22 cellular contexts compared by ENCODE assay signal in the genomic region with DNA sequence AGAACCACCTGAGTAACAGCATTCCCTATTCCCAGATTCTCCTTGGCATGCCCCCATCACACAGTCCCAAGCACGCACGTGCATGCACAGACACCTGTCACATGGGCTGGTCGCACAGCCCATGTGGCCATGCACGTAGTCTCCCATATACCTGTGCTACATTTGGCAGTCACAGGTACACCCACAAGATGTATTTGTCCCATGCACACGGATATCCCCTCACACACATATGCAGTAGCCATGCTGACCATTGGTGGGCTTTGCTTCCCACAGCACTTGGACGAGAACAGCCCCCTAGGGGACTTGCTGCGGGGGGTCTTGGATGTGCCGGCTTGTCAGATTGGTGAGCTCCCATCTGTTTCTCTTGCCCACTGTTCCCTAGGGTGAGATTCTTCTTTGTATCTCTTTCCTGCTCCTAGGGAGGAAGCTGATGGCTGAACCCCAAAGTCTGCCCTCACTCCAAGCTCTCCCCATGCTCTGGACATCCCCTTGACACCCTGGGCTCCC. TPM values are rescaled to one million over a fixed set of nuclear protein-coding genes. Genes with fewer than 3 reads are reported as not detected.
DNase-seq lines count a peak whose midpoint lies in the region; ATAC-seq lines count a peak whose summit lies in the region.
"Had no signal": no experiment of that assay in that cellular context is flagged by ENCODE, and none has a peak within 500 bp of the region (broad histone marks: within the 10 kb centered on the region; RNA-seq: fewer than 3 reads in every experiment).

No MANE protein-coding gene starts in this region.

- POLR2A ChIA-PET in activated CD4-positive, alpha-beta T cell treated with anti-CD3 and anti-CD28 coated beads for 36 hours (lab: Charles Lee): interaction anchor here (2.1 kb wide), 1 partner anchor 11 kb away, joined by 8 read pairs; no protein-coding TSS in a partner anchor
- POLR2A ChIA-PET in activated CD8-positive, alpha-beta T cell treated with anti-CD3 and anti-CD28 coated beads, Interleukin-2, amount 10 ng/mL, durations not matched to agents 7 days and 5 days (lab: Charles Lee): interaction anchor here (1.0 to 2.1 kb wide), 2 partner anchors 12 to 27 kb away, joined by 3 to 11 read pairs; no protein-coding TSS in a partner anchor
- POLR2A ChIA-PET in naive thymus-derived CD4-positive, alpha-beta T cell (lab: Charles Lee): interaction anchor here (0.7 to 30.3 kb wide), 3 partner anchors 12 to 259 kb away, joined by 3 to 604 read pairs (median 4); a partner anchor contains a TSS

- no peak overlapping the region for H3K4me3 Mint-ChIP-seq in activated CD4-positive, alpha-beta T cell treated with anti-CD3 and anti-CD28 coated beads for 36 hours
- H3K4me3 Mint-ChIP-seq in activated CD8-positive, alpha-beta T cell treated with anti-CD3 and anti-CD28 coated beads, Interleukin-2, amount 10 ng/mL, durations not matched to agents 7 days and 5 days: no peak overlapping the region
- H3K4me3 Mint-ChIP-seq in naive thymus-derived CD4-positive, alpha-beta T cell: no peak overlapping the region
- H3K4me3 Mint-ChIP-seq: effector memory CD8-positive, alpha-beta T cell; naive B cell; T-helper 1 cell treated with Interleukin-12 subunit alpha and Interleukin-12 subunit beta and Interleukin-4 antibody, amounts not matched to agents 30 μg/mL and 1 μg/mL, for 36 hours had no signal

- H3K36me3 ChIP-seq in naive thymus-derived CD4-positive, alpha-beta T cell (ENCODE audit: control insufficient read depth in 2 of 3, insufficient read depth in 3 of 3, low read length in 3 of 3): peaks cover 66 to 98% (median 73%) of the 10 kb centered on the region in 3 experiments

- peak; percentile 2 for DNase-seq in activated CD4-positive, alpha-beta T cell treated with anti-CD3 and anti-CD28 coated beads for 36 hours
- DNase-seq in activated CD4-positive, alpha-beta T cell treated with anti-CD3 and anti-CD28 coated beads, Interleukin-2, amount 50 U/mL, for 1 hour: no peak
- DNase-seq in 8988T (peak; percentile 6), NCI-H146 treated with DMSO at 0.1 percent for 48 hours (lab: John Stamatoyannopoulos, UW; ENCODE audit: unreplicated experiment) (no peak), inferior parietal cortex (ENCODE audit: extremely low spot score) (no peak)
- DNase-seq in activated CD8-positive, alpha-beta T cell treated with anti-CD3 and anti-CD28 coated beads, Interleukin-2, amount 10 ng/mL, durations not matched to agents 7 days and 5 days: no peak
- DNase-seq in naive thymus-derived CD4-positive, alpha-beta T cell: no peak
- DNase-seq: effector memory CD8-positive, alpha-beta T cell; heart right ventricle; Kasumi-1; naive B cell; NCI-H1105 treated with DMSO at 0.1 percent for 48 hours; NCI-H526; SIG-M5; small intestine; stimulated activated CD4-positive, alpha-beta T cell treated with anti-CD3 and anti-CD28 coated beads, Interleukin-4, amount 100 ng/mL, for 4 hours; WERI-Rb-1 had no signal

- peaks cover 0 to 10% of the 10 kb centered on the region in 2 donors for H3K4me1 ChIP-seq in naive thymus-derived CD4-positive, alpha-beta T cell (ENCODE audit: control insufficient read depth in 2 of 2, insufficient read depth in 2 of 2, low read length in 2 of 2)

- H3K27me3 Mint-ChIP-seq in activated CD4-positive, alpha-beta T cell treated with anti-CD3 and anti-CD28 coated beads for 36 hours: no peaks in the 10 kb centered on the region
- H3K27me3 Mint-ChIP-seq in activated CD8-positive, alpha-beta T cell treated with anti-CD3 and anti-CD28 coated beads, Interleukin-2, amount 10 ng/mL, durations not matched to agents 7 days and 5 days (ENCODE audit: low read depth): no peaks in the 10 kb centered on the region
- no peaks in the 10 kb centered on the region for H3K27me3 Mint-ChIP-seq in naive thymus-derived CD4-positive, alpha-beta T cell
- H3K27me3 Mint-ChIP-seq: effector memory CD8-positive, alpha-beta T cell; progenitor cell of endocrine pancreas had no signal

- H3K4me3 ChIP-seq in naive thymus-derived CD4-positive, alpha-beta T cell (ENCODE audit: low read length): no peak overlapping the region
- H3K4me3 ChIP-seq: BLaER1 treated with 17β-estradiol and CSF1 and Interleukin-3, amounts not matched to agents 10 nM and 100 nM; cardiac muscle cell; heart right ventricle had no signal

- H3K4me1 Mint-ChIP-seq in activated CD4-positive, alpha-beta T cell treated with anti-CD3 and anti-CD28 coated beads for 36 hours: peaks cover 18% of the 10 kb centered on the region
- peaks cover 69% of the 10 kb centered on the region for H3K4me1 Mint-ChIP-seq in activated CD8-positive, alpha-beta T cell treated with anti-CD3 and anti-CD28 coated beads, Interleukin-2, amount 10 ng/mL, durations not matched to agents 7 days and 5 days (ENCODE audit: low read depth)
- peaks cover 24 to 49% (median 34%) of the 10 kb centered on the region in 7 donors for H3K4me1 Mint-ChIP-seq in naive thymus-derived CD4-positive, alpha-beta T cell

- no peak for ATAC-seq in activated CD4-positive, alpha-beta T cell treated with anti-CD3 and anti-CD28 coated beads for 36 hours
- ATAC-seq in activated CD8-positive, alpha-beta T cell treated with anti-CD3 and anti-CD28 coated beads, Interleukin-2, amount 10 ng/mL, durations not matched to agents 7 days and 5 days: no peak
- ATAC-seq in naive thymus-derived CD4-positive, alpha-beta T cell: no peak
- no peak for ATAC-seq in GM21576 (IDR thresholded peaks at IDR 0.05; ENCODE audit: unreplicated experiment)
- ATAC-seq: effector memory CD8-positive, alpha-beta T cell; heart right ventricle had no signal

- H3K27ac ChIP-seq in naive thymus-derived CD4-positive, alpha-beta T cell (ENCODE audit: low read depth, low read length): peak overlapping the region; percentile 57
- H3K27ac ChIP-seq: BLaER1 treated with 17β-estradiol and CSF1 and Interleukin-3, amounts not matched to agents 10 nM and 100 nM; cardiac muscle cell; WERI-Rb-1 had no signal

- H3K9me3 ChIP-seq in naive thymus-derived CD4-positive, alpha-beta T cell (ENCODE audit: control insufficient read depth in 2 of 3, low read length in 3 of 3): no peaks in the 10 kb centered on the region
- H3K9me3 ChIP-seq: BLaER1 treated with 17β-estradiol and CSF1 and Interleukin-3, amounts not matched to agents 10 nM and 100 nM; heart right ventricle had no signal

- peak overlapping the region; percentile 45 for H3K27ac Mint-ChIP-seq in activated CD4-positive, alpha-beta T cell treated with anti-CD3 and anti-CD28 coated beads for 36 hours
- H3K27ac Mint-ChIP-seq in activated CD8-positive, alpha-beta T cell treated with anti-CD3 and anti-CD28 coated beads, Interleukin-2, amount 10 ng/mL, durations not matched to agents 7 days and 5 days: peak overlapping the region; percentile 64
- H3K27ac Mint-ChIP-seq in naive thymus-derived CD4-positive, alpha-beta T cell: peak overlapping the region in 7 of 9 donors; percentile 41 to 85 (median 68)
- H3K27ac Mint-ChIP-seq: naive B cell; progenitor cell of endocrine pancreas; T-helper 1 cell treated with Interleukin-12 subunit alpha and Interleukin-12 subunit beta and Interleukin-4 antibody, amounts not matched to agents 30 μg/mL and 1 μg/mL, for 36 hours had no signal

- CTCF ChIA-PET in activated CD4-positive, alpha-beta T cell treated with anti-CD3 and anti-CD28 coated beads for 36 hours (lab: Charles Lee): interaction anchor here (1.3 to 2.2 kb wide), 2 partner anchors 12 to 34 kb away, joined by 3 to 6 read pairs; no protein-coding TSS in a partner anchor
- CTCF ChIA-PET in activated CD8-positive, alpha-beta T cell treated with anti-CD3 and anti-CD28 coated beads, Interleukin-2, amount 10 ng/mL, durations not matched to agents 7 days and 5 days (lab: Charles Lee): interaction anchor here (1.0 to 7.6 kb wide), 3 partner anchors 12 to 178 kb away, joined by 3 to 92 read pairs (median 78); a partner anchor contains a TSS
- CTCF ChIA-PET in naive thymus-derived CD4-positive, alpha-beta T cell (lab: Charles Lee): interaction anchor here (0.6 to 1.8 kb wide), 5 partner anchors 9 to 153 kb away, joined by 3 to 7 read pairs (median 3); no protein-coding TSS in a partner anchor

- no peaks in the 10 kb centered on the region for H3K27me3 ChIP-seq in naive thymus-derived CD4-positive, alpha-beta T cell (ENCODE audit: control insufficient read depth in 2 of 2, insufficient read depth in 2 of 2, low read length in 2 of 2)
- H3K27me3 ChIP-seq: cardiac muscle cell, heart right ventricle had no signal

- no peaks in the 10 kb centered on the region for H3K9me3 Mint-ChIP-seq in activated CD4-positive, alpha-beta T cell treated with anti-CD3 and anti-CD28 coated beads for 36 hours (ENCODE audit: low read depth)
- H3K9me3 Mint-ChIP-seq in activated CD8-positive, alpha-beta T cell treated with anti-CD3 and anti-CD28 coated beads, Interleukin-2, amount 10 ng/mL, durations not matched to agents 7 days and 5 days (ENCODE audit: insufficient read depth): no peaks in the 10 kb centered on the region
- H3K9me3 Mint-ChIP-seq in naive thymus-derived CD4-positive, alpha-beta T cell: no peaks in the 10 kb centered on the region
- H3K9me3 Mint-ChIP-seq: effector memory CD8-positive, alpha-beta T cell; naive B cell; T-helper 1 cell treated with Interleukin-12 subunit alpha and Interleukin-12 subunit beta and Interleukin-4 antibody, amounts not matched to agents 30 μg/mL and 1 μg/mL, for 36 hours had no signal

- intact Hi-C loops in activated CD4-positive, alpha-beta T cell treated with anti-CD3 and anti-CD28 coated beads for 36 hours (cut with DNase I, micrococcal nuclease): no loop called here
- intact Hi-C loops in naive thymus-derived CD4-positive, alpha-beta T cell (cut with micrococcal nuclease): no loop called here

- peaks cover 74% of the 10 kb centered on the region for H3K36me3 Mint-ChIP-seq in activated CD4-positive, alpha-beta T cell treated with anti-CD3 and anti-CD28 coated beads for 36 hours (ENCODE audit: low read depth)
- peaks cover 90% of the 10 kb centered on the region for H3K36me3 Mint-ChIP-seq in activated CD8-positive, alpha-beta T cell treated with anti-CD3 and anti-CD28 coated beads, Interleukin-2, amount 10 ng/mL, durations not matched to agents 7 days and 5 days (ENCODE audit: low read depth)
- H3K36me3 Mint-ChIP-seq in naive thymus-derived CD4-positive, alpha-beta T cell: peaks cover 22 to 76% (median 37%) of the 10 kb centered on the region in 5 donors

RNA-seq across cellular contexts. Expression of a gene that starts 31.9 kb away (rescaled TPM):
- total RNA-seq in activated CD4-positive, alpha-beta T cell treated with anti-CD3 and anti-CD28 coated beads for 36 hours: 100 to 1,000 TPM; 185 to 230 TPM
- total RNA-seq in activated CD8-positive, alpha-beta T cell treated with anti-CD3 and anti-CD28 coated beads, Interleukin-2, amount 10 ng/mL, durations not matched to agents 7 days and 5 days: 100 to 1,000 TPM; 395 to 406 TPM
- total RNA-seq in naive thymus-derived CD4-positive, alpha-beta T cell: 100 to 1,000 TPM; 343 to 559 (median 418) TPM
- 100 to 1,000 TPM in 1 of 2 donors, 10 to 100 TPM in 1; 36.9 to 105 TPM for polyA plus RNA-seq in naive thymus-derived CD4-positive, alpha-beta T cell

Comparison
In these comparisons a context has a peak if more than half of its experiments do, and no peak if none do; other contexts are left out.
1. DNase-seq: peak in activated CD4-positive, alpha-beta T cell treated with anti-CD3 and anti-CD28 coated beads for 36 hours (single experiment) and 8988T (single experiment); none in activated CD4-positive, alpha-beta T cell treated with anti-CD3 and anti-CD28 coated beads, Interleukin-2, amount 50 U/mL, for 1 hour (single experiment), activated CD8-positive, alpha-beta T cell treated with anti-CD3 and anti-CD28 coated beads, Interleukin-2, amount 10 ng/mL, durations not matched to agents 7 days and 5 days (single experiment), naive thymus-derived CD4-positive, alpha-beta T cell (0 of 9), NCI-H146 treated with DMSO at 0.1 percent for 48 hours (single experiment) and inferior parietal cortex (single experiment).
2. Peak in every context shown above with its lines, with median percentiles within 50 percentile points of each other: H3K27ac Mint-ChIP-seq.